In genomic region chr15:49815937-49816336, GRCh38 we compare ENCODE assay signal across 9 cellular contexts.
A peak's percentile ranks its signal among the peaks of the same experiment; 100 is the strongest.
DNase-seq lines count a peak whose midpoint lies in the region; ATAC-seq, FAIRE-seq and TF ChIP-seq lines count a peak whose summit lies in the region.
"Had no signal": no experiment of that assay in that cellular context is flagged by ENCODE, and none has a peak within 500 bp of the region (broad histone marks: within the 10 kb centered on the region; RNA-seq: fewer than 3 reads in every experiment).

No MANE protein-coding gene starts in this region.

- POLR2A ChIA-PET in GM12878 (lab: Charles Lee): no interaction called here

- peaks cover 4% of the 10 kb centered on the region for H3K9me3 Mint-ChIP-seq in activated CD8-positive, alpha-beta memory T cell treated with anti-CD3 and anti-CD28 coated beads, Interleukin-2, amount 10 ng/mL, durations not matched to agents 7 days and 5 days (ENCODE audit: low read depth)

- intact Hi-C loops in GM12878 (cut with micrococcal nuclease; ENCODE audit: unreplicated experiment): no loop called here

- no peak overlapping the region for H3K9ac ChIP-seq in GM12878 (ENCODE audit: control insufficient read depth, insufficient read depth, low read length)

- H3K4me3 ChIP-seq in GM12878: no peak overlapping the region

- no peak for FAIRE-seq in GM12878 (lab: Jason Lieb, UNC)

- DNase-seq in activated CD8-positive, alpha-beta memory T cell treated with anti-CD3 and anti-CD28 coated beads, Interleukin-2, amount 10 ng/mL, durations not matched to agents 7 days and 5 days: peak; percentile 60
- no peak for DNase-seq in activated CD8-positive, alpha-beta memory T cell treated with anti-CD3 and anti-CD28 coated beads, Interleukin-2, amount 50 U/mL, for 4 hours
- peak; percentile 1 for DNase-seq in GM12878 (ENCODE audit: low read depth, low spot score)
- peak; percentile 45 for DNase-seq in superior temporal gyrus (ENCODE audit: extremely low spot score)
- DNase-seq in middle frontal gyrus (ENCODE audit: extremely low spot score, low spot score): no peak
- DNase-seq in caudate nucleus (lab: John Stamatoyannopoulos, UW): no peak
- DNase-seq: NCI-H1048 had no signal

- no peak for TF ChIP-seq CTCF in GM12878 (IDR thresholded peaks at IDR 0.05 in 2 of 3, conservative IDR thresholded peaks at IDR 0.05 in 1 of 3; ENCODE audit: control insufficient read depth in 2 of 3, extremely low read depth in 1 of 3, insufficient read depth in 1 of 3, low read depth in 3 of 3, low read length in 3 of 3)

- H3K27ac ChIP-seq in GM12878 (ENCODE audit: control insufficient read depth, insufficient read depth): no peak overlapping the region
- no peak overlapping the region for H3K27ac ChIP-seq in caudate nucleus (ENCODE audit: low read depth, low read length)

- no peak overlapping the region for H3K4me2 ChIP-seq in GM12878 (ENCODE audit: control insufficient read depth, insufficient read depth)

- no peaks in the 10 kb centered on the region for H3K79me2 ChIP-seq in GM12878 (ENCODE audit: control insufficient read depth, insufficient read depth, low read length)

- peaks cover 24% of the 10 kb centered on the region for H3K4me1 Mint-ChIP-seq in activated CD8-positive, alpha-beta memory T cell treated with anti-CD3 and anti-CD28 coated beads, Interleukin-2, amount 10 ng/mL, durations not matched to agents 7 days and 5 days

- no peak for TF ChIP-seq POLR2A in GM12878 (IDR thresholded peaks at IDR 0.05; ENCODE audit: low read depth, low read length)

- H3K27ac Mint-ChIP-seq in activated CD8-positive, alpha-beta memory T cell treated with anti-CD3 and anti-CD28 coated beads, Interleukin-2, amount 10 ng/mL, durations not matched to agents 7 days and 5 days: no peak overlapping the region

- peak; percentile 60 for ATAC-seq in activated CD8-positive, alpha-beta memory T cell treated with anti-CD3 and anti-CD28 coated beads, Interleukin-2, amount 10 ng/mL, durations not matched to agents 7 days and 5 days
- ATAC-seq in HG03457 (IDR thresholded peaks at IDR 0.05; ENCODE audit: unreplicated experiment) (peak; percentile 77), GM12878 (no peak), GM18868 (IDR thresholded peaks at IDR 0.05; ENCODE audit: unreplicated experiment) (no peak)

- H3K36me3 ChIP-seq in GM12878 (ENCODE audit: control insufficient read depth in 2 of 2, insufficient read depth in 2 of 2, low read length in 1 of 2): no peaks in the 10 kb centered on the region

- no peak for TF ChIP-seq RAD21 in GM12878 (IDR thresholded peaks at IDR 0.05; ENCODE audit: insufficient read depth, low read depth, low read length)

- H3K36me3 Mint-ChIP-seq in activated CD8-positive, alpha-beta memory T cell treated with anti-CD3 and anti-CD28 coated beads, Interleukin-2, amount 10 ng/mL, durations not matched to agents 7 days and 5 days: no peaks in the 10 kb centered on the region

- no peaks in the 10 kb centered on the region for H3K9me3 ChIP-seq in GM12878 (replicated peaks; ENCODE audit: control insufficient read depth, insufficient read depth, low read length)

- no peaks in the 10 kb centered on the region for H3K27me3 ChIP-seq in GM12878 (replicated peaks in 1 of 2; ENCODE audit: control insufficient read depth in 2 of 2, insufficient read depth in 2 of 2, low read length in 1 of 2)

- in situ Hi-C loops in GM12878 (cut with MboI): no loop called here

- H2AFZ ChIP-seq in GM12878 (ENCODE audit: control insufficient read depth, low read depth, low read length): no peak overlapping the region

- H3K4me3 Mint-ChIP-seq in activated CD8-positive, alpha-beta memory T cell treated with anti-CD3 and anti-CD28 coated beads, Interleukin-2, amount 10 ng/mL, durations not matched to agents 7 days and 5 days: no peak overlapping the region

- no TSS peak for BruUV-seq in GM12878 (replicated peaks; lab: Mats Ljungman, UMichigan)

- WGBS in GM12878 (ENCODE audit: insufficient coverage, insufficient replicate concordance, low lambda C conversion rate, missing lambda C conversion rate): 0% methylated on average over 3 of the region's 3 CpGs

- RAD21 ChIA-PET in GM12878 (lab: Charles Lee; ENCODE audit: unreplicated experiment): no interaction called here

- CTCF ChIA-PET in activated CD8-positive, alpha-beta memory T cell treated with anti-CD3 and anti-CD28 coated beads, Interleukin-2, amount 10 ng/mL, durations not matched to agents 7 days and 5 days (lab: Charles Lee): no interaction called here
- CTCF ChIA-PET in GM12878 (lab: Yijun Ruan, JAX): no interaction called here

- no peaks in the 10 kb centered on the region for H4K20me1 ChIP-seq in GM12878 (ENCODE audit: control insufficient read depth, insufficient read depth)

- no peaks in the 10 kb centered on the region for H3K4me1 ChIP-seq in GM12878 (ENCODE audit: control insufficient read depth, insufficient read depth, low read length)

- TF ChIP-seq EP300 in GM12878 (IDR thresholded peaks at IDR 0.05; ENCODE audit: borderline replicate concordance in 1 of 2, control insufficient read depth in 1 of 2, low read depth in 2 of 2, low read length in 2 of 2): no peak

- SMC1A ChIA-PET in GM12878 (lab: Charles Lee; ENCODE audit: uncharacterized antibody, unreplicated experiment): no interaction called here

- H3K27me3 Mint-ChIP-seq in activated CD8-positive, alpha-beta memory T cell treated with anti-CD3 and anti-CD28 coated beads, Interleukin-2, amount 10 ng/mL, durations not matched to agents 7 days and 5 days: peaks cover 12% of the 10 kb centered on the region

TF ChIP-seq in GM12878, 131 proteins besides CTCF, POLR2A, EP300 and RAD21:
- peak; percentile 34 to 55; a peak in 2 of 4 replicates for TF ChIP-seq BHLHE40 (IDR thresholded peaks at IDR 0.05; ENCODE audit: borderline replicate concordance in 1 of 2, low read depth in 2 of 2, low read length in 1 of 2)
- TF ChIP-seq HDAC6 (IDR thresholded peaks at IDR 0.05; ENCODE audit: unreplicated experiment): no peak
- no peak for TF ChIP-seq CREM (IDR thresholded peaks at IDR 0.05; ENCODE audit: low read depth)
- TF ChIP-seq RUNX3 (IDR thresholded peaks at IDR 0.05; ENCODE audit: low read length): peak; percentile 35; the same call in 1 of the 2 replicates
TF ChIP-seq in GM12878: peak in this region for 2.

Comparison
In these comparisons a context has a peak if more than half of its experiments do, and no peak if none do; other contexts are left out.
1. DNase-seq: peak in activated CD8-positive, alpha-beta memory T cell treated with anti-CD3 and anti-CD28 coated beads, Interleukin-2, amount 10 ng/mL, durations not matched to agents 7 days and 5 days (single experiment), GM12878 (single experiment) and superior temporal gyrus (single experiment); none in activated CD8-positive, alpha-beta memory T cell treated with anti-CD3 and anti-CD28 coated beads, Interleukin-2, amount 50 U/mL, for 4 hours (single experiment), middle frontal gyrus (single experiment) and caudate nucleus (0 of 61).
2. ATAC-seq: peak in activated CD8-positive, alpha-beta memory T cell treated with anti-CD3 and anti-CD28 coated beads, Interleukin-2, amount 10 ng/mL, durations not matched to agents 7 days and 5 days (single experiment) and HG03457 (single experiment); none in GM12878 (single experiment) and GM18868 (single experiment).